Comparison of ENCODE assay signal across 14 cellular contexts in the genomic region with DNA sequence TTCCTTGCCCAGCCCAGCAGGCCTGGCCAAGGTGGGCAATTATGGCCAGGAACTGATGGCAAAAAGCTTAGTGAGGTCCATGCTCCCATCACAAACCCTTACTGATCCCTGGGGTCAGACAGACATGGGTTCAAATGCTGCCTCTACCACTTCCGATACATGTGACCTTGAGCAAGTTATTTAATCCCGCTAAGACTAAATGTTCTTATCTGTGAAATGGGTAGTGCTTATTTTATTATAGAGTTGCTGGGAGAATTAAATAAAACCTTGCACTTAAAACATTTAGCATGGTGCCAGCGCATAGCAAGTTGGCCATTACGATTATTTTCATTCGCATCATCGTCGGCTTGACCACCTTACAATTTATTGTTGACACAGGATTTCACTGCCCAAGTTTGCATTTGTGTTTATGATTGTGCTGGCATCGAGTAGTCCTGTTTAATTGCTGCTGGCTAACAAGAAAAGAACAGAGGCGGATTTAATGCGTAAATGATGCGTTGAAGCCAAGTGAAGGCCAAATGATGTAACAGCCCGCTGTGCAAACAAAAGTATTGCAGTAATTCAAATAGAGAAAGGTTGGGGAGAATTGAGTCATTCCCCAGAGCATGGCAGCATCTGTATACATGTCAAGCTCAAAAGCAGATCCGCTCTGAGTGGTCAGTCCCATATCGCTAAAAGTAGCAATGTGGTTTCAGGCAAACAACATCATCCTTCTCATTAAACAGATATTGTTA.
DNase-seq lines count a peak whose midpoint lies in the region; FAIRE-seq lines count a peak whose summit lies in the region.
"Had no signal": no experiment of that assay in that cellular context is flagged by ENCODE, and none has a peak within 500 bp of the region (broad histone marks: within the 10 kb centered on the region; RNA-seq: fewer than 3 reads in every experiment).

No MANE protein-coding gene starts in this region.

- peak; percentile 99 for FAIRE-seq in islet of Langerhans (lab: Jason Lieb, UNC)
- FAIRE-seq: colon, GM18507 had no signal

- DNase-seq in EH (ENCODE audit: low read depth) (peak; percentile 10), NCI-H1436 treated with DMSO at 0.1 percent for 48 hours (lab: John Stamatoyannopoulos, UW) (peak; percentile 72), SHP77 (lab: John Stamatoyannopoulos, UW) (peak; percentile 89), anterior cingulate cortex (lab: John Stamatoyannopoulos, UW) (no peak), NCI-H128 (lab: John Stamatoyannopoulos, UW; ENCODE audit: unreplicated experiment) (no peak), DMS79 treated with DMSO at 0.1 percent for 48 hours (lab: John Stamatoyannopoulos, UW) (no peak), NCI-H1694 (lab: John Stamatoyannopoulos, UW) (no peak)
- DNase-seq: activated naive CD4-positive, alpha-beta T cell treated with Interleukin-2 at 50 U/mL for 16 hours; left cardiac atrium; NCI-H226; SK-N-SH had no signal

Comparison
In these comparisons a context has a peak if more than half of its experiments do, and no peak if none do; other contexts are left out.
1. DNase-seq: peak in EH (single experiment), NCI-H1436 treated with DMSO at 0.1 percent for 48 hours (single experiment) and SHP77 (2 of 2); none in anterior cingulate cortex (0 of 58), NCI-H128 (single experiment), DMS79 treated with DMSO at 0.1 percent for 48 hours (single experiment) and NCI-H1694 (single experiment).